9 cellular contexts compared by ENCODE assay signal in genomic region chr7:125059861-125060456, GRCh38.
DNase-seq lines count a peak whose midpoint lies in the region; ATAC-seq, FAIRE-seq and TF ChIP-seq lines count a peak whose summit lies in the region.
"Had no signal": no experiment of that assay in that cellular context is flagged by ENCODE, and none has a peak within 500 bp of the region (broad histone marks: within the 10 kb centered on the region; RNA-seq: fewer than 3 reads in every experiment).

No MANE protein-coding gene starts in this region.

- H3K4me1 ChIP-seq in left ventricle myocardium inferior, result peaks cover 5% of the 10 kb centered on the region
- no peaks in the 10 kb centered on the region for H3K4me1 ChIP-seq in upper lobe of right lung

- H3K36me3 ChIP-seq in left ventricle myocardium inferior, result no peaks in the 10 kb centered on the region
- H3K36me3 ChIP-seq in upper lobe of right lung, result no peaks in the 10 kb centered on the region
- H3K36me3 ChIP-seq: HAP-1 had no signal

- H3K27ac ChIP-seq in left ventricle myocardium inferior (replicated peaks) (no peak overlapping the region), upper lobe of right lung (no peak overlapping the region)

- ATAC-seq in left cardiac atrium (no peak), upper lobe of right lung (no peak), HG02798 (IDR thresholded peaks at IDR 0.05; ENCODE audit: poor library complexity, unreplicated experiment) (no peak)

- no peak overlapping the region for H3K4me3 ChIP-seq in left ventricle myocardium inferior
- H3K4me3 ChIP-seq in upper lobe of right lung, result no peak overlapping the region
- H3K4me3 ChIP-seq: HAP-1 had no signal

- peak; percentile 52 for TF ChIP-seq CTCF in left ventricle myocardium inferior (IDR thresholded peaks at IDR 0.05; ENCODE audit: borderline replicate concordance)
- peak; percentile 42 for TF ChIP-seq CTCF in upper lobe of right lung (IDR thresholded peaks at IDR 0.05)

- intact Hi-C loops in left ventricle myocardium inferior (cut with micrococcal nuclease), result loop anchor here (10.0 kb wide), 1 partner anchor 615 kb away; no protein-coding TSS in a partner anchor
- intact Hi-C loops in left cardiac atrium (cut with DNase I), result loop anchor here in 1 of 2 donors (5.0 kb wide), 1 partner anchor 612 kb away; no protein-coding TSS in a partner anchor
- intact Hi-C loops in upper lobe of right lung (cut with DNase I), result no loop called here

- no peaks in the 10 kb centered on the region for H3K9me3 ChIP-seq in left ventricle myocardium inferior (replicated peaks)
- H3K9me3 ChIP-seq in upper lobe of right lung, result no peaks in the 10 kb centered on the region
- H3K9me3 ChIP-seq: HAP-1 had no signal

- peak; percentile 77 for FAIRE-seq in endometrium (lab: Jason Lieb, UNC)

- peaks cover 4% of the 10 kb centered on the region for H3K27me3 ChIP-seq in left ventricle myocardium inferior (ENCODE audit: low read depth)
- H3K27me3 ChIP-seq in upper lobe of right lung, result no peaks in the 10 kb centered on the region

- DNase-seq in left ventricle myocardium inferior, result no peak
- no peak for DNase-seq in left cardiac atrium
- DNase-seq in NCI-H774 (lab: John Stamatoyannopoulos, UW), result peak; percentile 18
- no peak for DNase-seq in upper lobe of right lung
- DNase-seq in stimulated activated CD4-positive, alpha-beta T cell treated with anti-CD3 and anti-CD28 coated beads, Interleukin-12 subunit alpha, Interleukin-12 subunit beta, amount 100 ng/mL, for 4 hours, result no peak
- no peak for DNase-seq in activated CD4-positive, CD25-positive, alpha-beta regulatory T cell (lab: John Stamatoyannopoulos, UW)
